Comparison of ENCODE assay signal across 17 cellular contexts in genomic region chr2:30871980-30872789, GRCh38.
DNase-seq lines count a peak whose midpoint lies in the region; ATAC-seq, FAIRE-seq and TF ChIP-seq lines count a peak whose summit lies in the region.
"Had no signal": no experiment of that assay in that cellular context is flagged by ENCODE, and none has a peak within 500 bp of the region (broad histone marks: within the 10 kb centered on the region; RNA-seq: fewer than 3 reads in every experiment).

No MANE protein-coding gene starts in this region.

- TF ChIP-seq CTCF in GM23338 (conservative IDR thresholded peaks at IDR 0.05; ENCODE audit: low read depth in 2 of 2) = no peak
- TF ChIP-seq CTCF in H1 (IDR thresholded peaks at IDR 0.05; ENCODE audit: control extremely low read depth in 1 of 3, insufficient read depth in 1 of 3, low read depth in 1 of 3, low read length in 3 of 3) = no peak

- no peak for TF ChIP-seq EP300 in H1 (IDR thresholded peaks at IDR 0.05; ENCODE audit: borderline replicate concordance in 1 of 2, low read depth in 2 of 2, low read length in 2 of 2)

- peaks cover 14% of the 10 kb centered on the region for H3K4me1 Mint-ChIP-seq in GM23338
- H3K4me1 Mint-ChIP-seq: CD4-positive, CD25-positive, alpha-beta regulatory T cell had no signal

- no peak overlapping the region for H2BK20ac ChIP-seq in H1 (ENCODE audit: low read length)

- no peaks in the 10 kb centered on the region for H3K79me2 ChIP-seq in GM23338 (replicated peaks; ENCODE audit: insufficient read depth)
- H3K79me2 ChIP-seq in H1 (ENCODE audit: control insufficient read depth in 1 of 2, insufficient read depth in 2 of 2, low read length in 2 of 2) = no peaks in the 10 kb centered on the region
- H3K79me2 ChIP-seq in mesendoderm (ENCODE audit: control insufficient read depth, insufficient read depth, low read length) = no peaks in the 10 kb centered on the region
- no peaks in the 10 kb centered on the region for H3K79me2 ChIP-seq in Karpas-422 (ENCODE audit: low read length)

- H4K20me1 ChIP-seq in GM23338 (replicated peaks; ENCODE audit: insufficient read depth) (no peaks in the 10 kb centered on the region), H1 (replicated peaks in 1 of 2; ENCODE audit: control insufficient read depth in 1 of 2, insufficient read depth in 2 of 2, low read length in 2 of 2) (no peaks in the 10 kb centered on the region), Karpas-422 (ENCODE audit: insufficient read depth, low read depth, low read length) (no peaks in the 10 kb centered on the region)

- H3K9ac ChIP-seq in H1 (replicated peaks in 1 of 4; ENCODE audit: extremely low read depth in 1 of 4, low read depth in 3 of 4, low read length in 3 of 4) (no peak overlapping the region), mesendoderm (ENCODE audit: low read length) (no peak overlapping the region), Karpas-422 (ENCODE audit: low read length) (no peak overlapping the region)

- no peak overlapping the region for H3K27ac ChIP-seq in GM23338 (ENCODE audit: low read depth)
- H3K27ac ChIP-seq in H1 (ENCODE audit: low read depth, low read length) = no peak overlapping the region
- H3K27ac ChIP-seq in mesendoderm (ENCODE audit: low read depth, low read length) = no peak overlapping the region
- H3K27ac ChIP-seq in small intestine (ENCODE audit: low read depth in 1 of 2, low read length in 1 of 2) = no peak overlapping the region
- H3K27ac ChIP-seq in Karpas-422 (ENCODE audit: low read length) = no peak overlapping the region
- H3K27ac ChIP-seq: gastroesophageal sphincter had no signal

- H3K9me3 Mint-ChIP-seq in GM23338 = peaks cover 10% of the 10 kb centered on the region; the same call in 2 of the 3 replicates
- H3K9me3 Mint-ChIP-seq: dendritic cell treated with granulocyte-macrophage colony-stimulating factor and Interleukin-4, amounts not matched to agents 40 ng/mL and 50 ng/mL, for 4 days had no signal

- no peak for TF ChIP-seq RAD21 in H1 (IDR thresholded peaks at IDR 0.05 in 1 of 2, conservative IDR thresholded peaks at IDR 0.05 in 1 of 2; ENCODE audit: low read depth in 2 of 2, low read length in 2 of 2)

- H4K5ac ChIP-seq in H1 (ENCODE audit: insufficient read length, low read depth, low read length) (no peak overlapping the region), mesendoderm (ENCODE audit: low read length) (no peak overlapping the region)

- H3K23ac ChIP-seq in H1 (ENCODE audit: insufficient read length) (no peak overlapping the region), mesendoderm (ENCODE audit: low read length) (no peak overlapping the region)

- DNase-seq in GM23338 (ENCODE audit: low spot score) = peak; percentile 35
- peak; percentile 95 for DNase-seq in NCI-H2029 (lab: John Stamatoyannopoulos, UW)
- DNase-seq in H1 (ENCODE audit: low read depth in 1 of 2, low spot score in 2 of 2) = peak in 1 of 2 experiments; percentile 23
- peak; percentile 74 for DNase-seq in mesendoderm
- no peak for DNase-seq in small intestine
- no peak for DNase-seq in NCI-H2081 (lab: John Stamatoyannopoulos, UW)
- DNase-seq in Karpas-422 = no peak
- DNase-seq in stimulated activated CD4-positive, alpha-beta T cell treated with anti-CD3 and anti-CD28 coated beads, Interleukin-2, amount 100 ng/mL, for 24 hours = no peak
- DNase-seq: activated CD8-positive, alpha-beta memory T cell treated with anti-CD3 and anti-CD28 coated beads, Interleukin-2, amount 50 U/mL, for 4 hours; CD4-positive, CD25-positive, alpha-beta regulatory T cell; IMR-90; NCI-H446; SHP77 treated with DMSO at 0.1 percent for 48 hours; stimulated activated CD4-positive, alpha-beta T cell treated with anti-CD3 and anti-CD28 coated beads, Interleukin-2, amount 100 ng/mL, for 48 hours; stimulated activated naive CD8-positive, alpha-beta T cell treated with anti-CD3 and anti-CD28 coated beads, Interleukin-15, amount 100 ng/mL, for 72 hours had no signal

- no peak overlapping the region for H2BK15ac ChIP-seq in H1 (ENCODE audit: low read length)
- no peak overlapping the region for H2BK15ac ChIP-seq in mesendoderm (replicated peaks; ENCODE audit: low read depth)

- H3K4me1 ChIP-seq in GM23338 (ENCODE audit: insufficient read depth) = no peaks in the 10 kb centered on the region; the same call in 1 of the 2 replicates
- H3K4me1 ChIP-seq in H1 (replicated peaks in 1 of 4; ENCODE audit: control insufficient read depth in 3 of 4, insufficient read depth in 4 of 4, low read length in 3 of 4) = peaks cover 0 to 9% (median 0%) of the 10 kb centered on the region in 4 experiments; a peak in 2 of 7 replicates
- no peaks in the 10 kb centered on the region for H3K4me1 ChIP-seq in mesendoderm (ENCODE audit: control insufficient read depth, low read depth, low read length)
- no peaks in the 10 kb centered on the region for H3K4me1 ChIP-seq in small intestine (ENCODE audit: control insufficient read depth in 2 of 2, insufficient read depth in 1 of 2, low read depth in 1 of 2, low read length in 1 of 2)
- H3K4me1 ChIP-seq in Karpas-422 (ENCODE audit: low read length) = peaks cover 5% of the 10 kb centered on the region
- H3K4me1 ChIP-seq: gastroesophageal sphincter had no signal

- H3K36me3 ChIP-seq in GM23338 (ENCODE audit: insufficient read depth) (no peaks in the 10 kb centered on the region), H1 (ENCODE audit: control insufficient read depth in 2 of 4, insufficient read depth in 4 of 4, low read length in 3 of 4) (no peaks in the 10 kb centered on the region), mesendoderm (ENCODE audit: control insufficient read depth, insufficient read depth, low read length) (no peaks in the 10 kb centered on the region), small intestine (ENCODE audit: control insufficient read depth in 2 of 2, insufficient read depth in 2 of 2, low read length in 2 of 2) (no peaks in the 10 kb centered on the region), Karpas-422 (ENCODE audit: insufficient read depth, low read length) (no peaks in the 10 kb centered on the region)
- H3K36me3 ChIP-seq: gastroesophageal sphincter had no signal

- H2AFZ ChIP-seq in GM23338 (peak overlapping the region; percentile 70; the same call in 1 of the 2 replicates), H1 (ENCODE audit: low read length) (peak overlapping the region; percentile 70; the same call in 1 of the 2 replicates), Karpas-422 (ENCODE audit: low read length) (no peak overlapping the region)

- H3K23me2 ChIP-seq in H1 (ENCODE audit: low read depth, low read length) = no peaks in the 10 kb centered on the region

- H2BK5ac ChIP-seq in H1 (ENCODE audit: low read depth, low read length) (no peak overlapping the region), mesendoderm (ENCODE audit: low read length) (no peak overlapping the region)

- no peak overlapping the region for H2BK12ac ChIP-seq in H1 (ENCODE audit: low read depth, low read length)

- ATAC-seq in GM23338 = peak; percentile 95
- ATAC-seq: gastroesophageal sphincter; stimulated activated naive CD8-positive, alpha-beta T cell treated with anti-CD3 and anti-CD28 coated beads, Interleukin-15, amount 100 ng/mL, for 72 hours had no signal

- CTCF ChIA-PET in H1 (lab: Charles Lee; ENCODE audit: partially characterized antibody) = interaction anchor here (0.8 to 2.2 kb wide), 11 partner anchors 8 to 299 kb away, joined by 3 to 24 read pairs (median 4); no protein-coding TSS in a partner anchor

- H3K56ac ChIP-seq in H1 (replicated peaks; ENCODE audit: insufficient read length, low read depth, low read length) (no peak overlapping the region), mesendoderm (ENCODE audit: low read length) (no peak overlapping the region)

- 0 out of 2 replicates have a peak overlapping the region, but pooled peaks have one; percentile 48 for H3K4me2 ChIP-seq in GM23338
- no peak overlapping the region for H3K4me2 ChIP-seq in H1 (ENCODE audit: insufficient read depth in 1 of 2, low read depth in 2 of 2, low read length in 2 of 2)
- no peak overlapping the region for H3K4me2 ChIP-seq in mesendoderm (ENCODE audit: low read length)
- no peak overlapping the region for H3K4me2 ChIP-seq in Karpas-422 (ENCODE audit: low read depth, low read length, poor library complexity, severe bottlenecking)

- no peak overlapping the region for H3K14ac ChIP-seq in H1 (ENCODE audit: insufficient read length)

- POLR2A ChIA-PET in H1 (lab: Charles Lee; ENCODE audit: partially characterized antibody) = no interaction called here

- peak overlapping the region; percentile 32; the same call in 1 of the 2 replicates for H3K18ac ChIP-seq in H1 (ENCODE audit: extremely low read depth, low read length)
- no peak overlapping the region for H3K18ac ChIP-seq in mesendoderm (ENCODE audit: low read length)

- no peak overlapping the region for H4K8ac ChIP-seq in H1 (ENCODE audit: extremely low read depth, insufficient read depth, low read length)
- H4K8ac ChIP-seq in mesendoderm (ENCODE audit: low read depth, low read length) = no peak overlapping the region

- H3K27me3 ChIP-seq in GM23338 (ENCODE audit: insufficient read depth) (no peaks in the 10 kb centered on the region), H1 (replicated peaks in 1 of 4; ENCODE audit: control insufficient read depth in 3 of 4, extremely low read depth in 1 of 4, insufficient read depth in 3 of 4, low read length in 3 of 4) (no peaks in the 10 kb centered on the region; a peak in 1 of 7 replicates), mesendoderm (ENCODE audit: insufficient read depth, low read length, poor library complexity) (no peaks in the 10 kb centered on the region), small intestine (ENCODE audit: control insufficient read depth in 2 of 2, insufficient read depth in 2 of 2, low read length in 2 of 2) (peaks cover 0 to 3% of the 10 kb centered on the region in 2 donors), Karpas-422 (ENCODE audit: low read length) (no peaks in the 10 kb centered on the region)

- FAIRE-seq in H1 (lab: Jason Lieb, UNC) = no peak
- no peak for FAIRE-seq in small intestine (lab: Jason Lieb, UNC)

- H3K9me2 ChIP-seq in GM23338 (ENCODE audit: insufficient read depth) (0 out of 2 replicates have a peak, but pooled peaks cover 3% of the 10 kb centered on the region), Karpas-422 (replicated peaks; ENCODE audit: insufficient read depth, low read length) (no peaks in the 10 kb centered on the region)

- H3K4me3 ChIP-seq in GM23338 = no peak overlapping the region
- no peak overlapping the region for H3K4me3 ChIP-seq in H1 (ENCODE audit: extremely low read depth in 1 of 4, insufficient read depth in 2 of 4, low read depth in 3 of 4, low read length in 4 of 4)
- no peak overlapping the region for H3K4me3 ChIP-seq in mesendoderm (ENCODE audit: low read length)
- H3K4me3 ChIP-seq in small intestine (ENCODE audit: low read depth in 1 of 2, low read length in 2 of 2) = no peak overlapping the region
- no peak overlapping the region for H3K4me3 ChIP-seq in Karpas-422 (ENCODE audit: low read length)
- H3K4me3 ChIP-seq: gastroesophageal sphincter had no signal

- H3K4me3 Mint-ChIP-seq in GM23338 = no peak overlapping the region
- H3K4me3 Mint-ChIP-seq: dendritic cell treated with granulocyte-macrophage colony-stimulating factor and Interleukin-4, amounts not matched to agents 40 ng/mL and 50 ng/mL, for 4 days; stimulated activated naive CD8-positive, alpha-beta T cell treated with anti-CD3 and anti-CD28 coated beads, Interleukin-15, amount 100 ng/mL, for 72 hours had no signal

- no peak for TF ChIP-seq POLR2A in H1 (IDR thresholded peaks at IDR 0.05; ENCODE audit: control extremely low read depth in 1 of 2, low read depth in 2 of 2, low read length in 2 of 2)

- H3K27ac Mint-ChIP-seq in GM23338 = peak overlapping the region; percentile 40; the same call in 1 of the 2 replicates
- H3K27ac Mint-ChIP-seq: CD4-positive, CD25-positive, alpha-beta regulatory T cell; dendritic cell treated with granulocyte-macrophage colony-stimulating factor and Interleukin-4, amounts not matched to agents 40 ng/mL and 50 ng/mL, for 4 days; stimulated activated naive CD8-positive, alpha-beta T cell treated with anti-CD3 and anti-CD28 coated beads, Interleukin-15, amount 100 ng/mL, for 72 hours had no signal

- no peak overlapping the region for H4K91ac ChIP-seq in H1 (replicated peaks; ENCODE audit: insufficient read length, low read length)

- H3F3A ChIP-seq in GM23338 (replicated peaks; ENCODE audit: low read depth) = no peaks in the 10 kb centered on the region

- H3K27me3 Mint-ChIP-seq in GM23338 (ENCODE audit: insufficient read depth, low read depth, poor library complexity) = no peaks in the 10 kb centered on the region
- H3K27me3 Mint-ChIP-seq: dendritic cell treated with granulocyte-macrophage colony-stimulating factor and Interleukin-4, amounts not matched to agents 40 ng/mL and 50 ng/mL, for 4 days had no signal

- H3K4ac ChIP-seq in H1 (replicated peaks; ENCODE audit: insufficient read length, low read depth, low read length) = no peak overlapping the region
- H3K4ac ChIP-seq in mesendoderm (ENCODE audit: low read depth, low read length) = no peak overlapping the region

- WGBS in H1 (ENCODE audit: extremely low coverage in 1 of 2, insufficient coverage in 1 of 2, insufficient read length in 1 of 2, insufficient replicate concordance in 2 of 2, low coverage in 1 of 2, low lambda C conversion rate in 2 of 2, missing lambda C conversion rate in 1 of 2), 2 experiments = 67% methylated on average over 6 of the region's 6 CpGs; no CpG with 5 or more reads in 1 of the 2 experiments
- WGBS in mesendoderm (ENCODE audit: extremely low coverage, insufficient coverage, low lambda C conversion rate) = no CpG with 5 or more reads among the region's 6 CpGs
- 37 to 43% (median 41%) methylated on average over 6 of the region's 6 CpGs for WGBS in small intestine, 3 donors

- H2AK5ac ChIP-seq in H1 (ENCODE audit: low read depth, low read length) (no peak overlapping the region), mesendoderm (ENCODE audit: low read length) (no peak overlapping the region)

- H3K79me1 ChIP-seq in H1 (ENCODE audit: low read depth, low read length) (no peaks in the 10 kb centered on the region), mesendoderm (ENCODE audit: low read length) (no peaks in the 10 kb centered on the region)

- H3K9me3 ChIP-seq in H1 (ENCODE audit: insufficient read depth in 2 of 2, low read depth in 1 of 2, low read length in 1 of 2) (peaks cover 0 to 3% of the 10 kb centered on the region in 2 experiments; a peak in 1 of 4 replicates), small intestine (ENCODE audit: control insufficient read depth, low read depth) (no peaks in the 10 kb centered on the region), Karpas-422 (ENCODE audit: low read length) (no peaks in the 10 kb centered on the region)

- H2BK120ac ChIP-seq in H1 (replicated peaks; ENCODE audit: low read depth, low read length) (no peak overlapping the region), mesendoderm (ENCODE audit: low read depth, low read length) (no peak overlapping the region)

- H3K36me3 Mint-ChIP-seq in GM23338 (ENCODE audit: low read depth) = peaks cover 3% of the 10 kb centered on the region; the same call in 1 of the 3 replicates
- H3K36me3 Mint-ChIP-seq: CD4-positive, CD25-positive, alpha-beta regulatory T cell had no signal

Comparison
In these comparisons a context has a peak if more than half of its experiments do, and no peak if none do; other contexts are left out.
1. DNase-seq: peak in GM23338 (single experiment), NCI-H2029 (single experiment) and mesendoderm (single experiment); none in small intestine (single experiment), NCI-H2081 (0 of 2), Karpas-422 (single experiment) and stimulated activated CD4-positive, alpha-beta T cell treated with anti-CD3 and anti-CD28 coated beads, Interleukin-2, amount 100 ng/mL, for 24 hours (0 of 2).